ENCODE assay signal across 13 cellular contexts in genomic region chr6:134936927-134937326, GRCh38. TPM values are rescaled to one million over a fixed set of nuclear protein-coding genes. Genes with fewer than 3 reads are reported as not detected.
DNase-seq lines count a peak whose midpoint lies in the region; ATAC-seq, FAIRE-seq and TF ChIP-seq lines count a peak whose summit lies in the region.
"Had no signal": no experiment of that assay in that cellular context is flagged by ENCODE, and none has a peak within 500 bp of the region (broad histone marks: within the 10 kb centered on the region; RNA-seq: fewer than 3 reads in every experiment).

No MANE protein-coding gene starts in this region.

- no peaks in the 10 kb centered on the region for H3K9me3 ChIP-seq in osteoblast (ENCODE audit: low read depth, low read length)

- no peaks in the 10 kb centered on the region for H3K36me3 ChIP-seq in osteoblast (ENCODE audit: insufficient read depth, low read length)

- peak overlapping the region; percentile 89 for H3K4me2 ChIP-seq in osteoblast (ENCODE audit: insufficient read depth, low read length)

- no peaks in the 10 kb centered on the region for H3K79me2 ChIP-seq in osteoblast (ENCODE audit: insufficient read depth, low read length)

- peak; percentile 83 for FAIRE-seq in RCC 7860 (lab: Jason Lieb, UNC)

- peak overlapping the region; percentile 55 for H3K4me3 ChIP-seq in osteoblast (ENCODE audit: insufficient read depth, low read length)

- no peaks in the 10 kb centered on the region for H3K27me3 ChIP-seq in osteoblast (ENCODE audit: insufficient read depth, low read length)

- no peaks in the 10 kb centered on the region for H4K20me1 ChIP-seq in osteoblast (ENCODE audit: insufficient read depth, low read length)

- peak overlapping the region; percentile 79 for H2AFZ ChIP-seq in osteoblast (ENCODE audit: low read length)

- H3K4me1 ChIP-seq in osteoblast (ENCODE audit: insufficient read depth, low read length) = peaks cover 21% of the 10 kb centered on the region

- DNase-seq in EH (ENCODE audit: low read depth) (peak; percentile 92), RCC 7860 (ENCODE audit: low spot score) (peak; percentile 79), fibroblast of gingiva (ENCODE audit: low read depth) (peak; percentile 31), osteoblast (ENCODE audit: insufficient read length, low spot score, missing footprints) (peak; percentile 69), C1 segment of cervical spinal cord (lab: John Stamatoyannopoulos, UW) (no peak)
- DNase-seq in activated effector memory CD4-positive, alpha-beta T cell treated with anti-CD3 and anti-CD28 coated beads, Interleukin-2, amount 50 U/mL, for 16 hours = no peak
- DNase-seq: activated CD4-positive, alpha-beta T cell treated with anti-CD3 and anti-CD28 coated beads for 48 hours; activated effector memory CD4-positive, alpha-beta T cell treated with Interleukin-2 at 50 U/mL for 16 hours; caudate nucleus; CD8-positive, alpha-beta memory T cell; immature natural killer cell had no signal

- no peak for TF ChIP-seq CTCF in osteoblast (IDR thresholded peaks at IDR 0.05; ENCODE audit: extremely low read depth, low read depth, low read length)

- ATAC-seq in GM18870 (IDR thresholded peaks at IDR 0.05; ENCODE audit: unreplicated experiment) (no peak), HG03469 (IDR thresholded peaks at IDR 0.05; ENCODE audit: unreplicated experiment) (no peak)

- H3K27ac ChIP-seq in osteoblast (ENCODE audit: low read depth, low read length) = peak overlapping the region; percentile 99

RNA-seq across cellular contexts. Expression of gene ALDH8A1, which starts 13.0 kb away (rescaled TPM):
- under 0.01 and 0.29 TPM in 2 replicates for total RNA-seq in osteoblast

Comparison
In these comparisons a context has a peak if more than half of its experiments do, and no peak if none do; other contexts are left out.
1. DNase-seq: peak in EH (single experiment), RCC 7860 (single experiment), fibroblast of gingiva (single experiment) and osteoblast (single experiment); none in activated effector memory CD4-positive, alpha-beta T cell treated with anti-CD3 and anti-CD28 coated beads, Interleukin-2, amount 50 U/mL, for 16 hours (single experiment) and C1 segment of cervical spinal cord (0 of 14).